Comparison of ENCODE assay signal across 8 cellular contexts in genomic region chr2:11073251-11073650, GRCh38.
A peak's percentile ranks its signal among the peaks of the same experiment; 100 is the strongest.
DNase-seq lines count a peak whose midpoint lies in the region; ATAC-seq and TF ChIP-seq lines count a peak whose summit lies in the region.

No MANE protein-coding gene starts in this region.

- H3K9me3 ChIP-seq in NT2/D1 (ENCODE audit: insufficient read depth, low read length) = no peaks in the 10 kb centered on the region

- H3K36me3 ChIP-seq in NT2/D1 (ENCODE audit: insufficient read depth, insufficient read length, low read length) = no peaks in the 10 kb centered on the region

- no peaks in the 10 kb centered on the region for H3K27me3 ChIP-seq in NT2/D1 (ENCODE audit: insufficient read depth, insufficient read length)

- H3K4me3 ChIP-seq in GM12864 (ENCODE audit: low read depth, low read length) = no peak overlapping the region
- no peak overlapping the region for H3K4me3 ChIP-seq in NT2/D1 (ENCODE audit: insufficient read length, low read depth)

- H3K9me3 Mint-ChIP-seq in stimulated activated memory B cell treated with anti-CD40 and anti-IgM and Interleukin-4, amounts not matched to agents 10 μg/mL and 1 μg/mL and 100 μg/mL, for 72 hours = peaks cover 5% of the 10 kb centered on the region
- no peaks in the 10 kb centered on the region for H3K9me3 Mint-ChIP-seq in T-helper 2 cell treated with Interferon-gamma antibody and Interleukin-4, amounts not matched to agents 5 μg/mL and 100 μg/mL, for 36 hours

- H3K27ac Mint-ChIP-seq in stimulated activated memory B cell treated with anti-CD40 and anti-IgM and Interleukin-4, amounts not matched to agents 10 μg/mL and 1 μg/mL and 100 μg/mL, for 72 hours = no peak overlapping the region
- H3K27ac Mint-ChIP-seq in T-helper 2 cell treated with Interferon-gamma antibody and Interleukin-4, amounts not matched to agents 5 μg/mL and 100 μg/mL, for 36 hours = no peak overlapping the region

- no peak overlapping the region for H3K9ac ChIP-seq in NT2/D1 (ENCODE audit: insufficient read length, low read depth)

- H3K4me1 ChIP-seq in NT2/D1 (ENCODE audit: insufficient read depth, insufficient read length) = no peaks in the 10 kb centered on the region

- peaks cover 61% of the 10 kb centered on the region for H3K27me3 Mint-ChIP-seq in stimulated activated memory B cell treated with anti-CD40 and anti-IgM and Interleukin-4, amounts not matched to agents 10 μg/mL and 1 μg/mL and 100 μg/mL, for 72 hours
- peaks cover 29% of the 10 kb centered on the region for H3K27me3 Mint-ChIP-seq in T-helper 2 cell treated with Interferon-gamma antibody and Interleukin-4, amounts not matched to agents 5 μg/mL and 100 μg/mL, for 36 hours (ENCODE audit: low read depth)

- no peak overlapping the region for H3K4me3 Mint-ChIP-seq in stimulated activated memory B cell treated with anti-CD40 and anti-IgM and Interleukin-4, amounts not matched to agents 10 μg/mL and 1 μg/mL and 100 μg/mL, for 72 hours
- H3K4me3 Mint-ChIP-seq in T-helper 2 cell treated with Interferon-gamma antibody and Interleukin-4, amounts not matched to agents 5 μg/mL and 100 μg/mL, for 36 hours = no peak overlapping the region

- no peaks in the 10 kb centered on the region for H3K36me3 Mint-ChIP-seq in stimulated activated memory B cell treated with anti-CD40 and anti-IgM and Interleukin-4, amounts not matched to agents 10 μg/mL and 1 μg/mL and 100 μg/mL, for 72 hours
- H3K36me3 Mint-ChIP-seq in T-helper 2 cell treated with Interferon-gamma antibody and Interleukin-4, amounts not matched to agents 5 μg/mL and 100 μg/mL, for 36 hours (ENCODE audit: low read depth) = no peaks in the 10 kb centered on the region

- DNase-seq in GM12864 (ENCODE audit: low read depth) (no peak), NT2/D1 (ENCODE audit: low read depth, low spot score) (peak; percentile 70), posterior vena cava (ENCODE audit: low spot score) (peak; percentile 55), NCI-H446 (lab: John Stamatoyannopoulos, UW) (no peak)
- DNase-seq in T-helper 2 cell treated with Interferon-gamma antibody and Interleukin-4, amounts not matched to agents 5 μg/mL and 100 μg/mL, for 36 hours (ENCODE audit: low spot score) = no peak

- H3K27ac ChIP-seq in 22Rv1 = no peak overlapping the region

- H3K4me1 Mint-ChIP-seq in stimulated activated memory B cell treated with anti-CD40 and anti-IgM and Interleukin-4, amounts not matched to agents 10 μg/mL and 1 μg/mL and 100 μg/mL, for 72 hours = no peaks in the 10 kb centered on the region
- peaks cover 16% of the 10 kb centered on the region for H3K4me1 Mint-ChIP-seq in T-helper 2 cell treated with Interferon-gamma antibody and Interleukin-4, amounts not matched to agents 5 μg/mL and 100 μg/mL, for 36 hours (ENCODE audit: low read depth)

- TF ChIP-seq CTCF in 22Rv1 (IDR thresholded peaks at IDR 0.05) (peak; percentile 90), GM12864 (IDR thresholded peaks at IDR 0.05; ENCODE audit: low read depth, low read length, missing control alignments) (peak; percentile 43)

- ATAC-seq in esophagus mucosa = peak; percentile 47
- no peak for ATAC-seq in stimulated activated memory B cell treated with anti-CD40 and anti-IgM and Interleukin-4, amounts not matched to agents 10 μg/mL and 1 μg/mL and 100 μg/mL, for 72 hours

- intact Hi-C loops in posterior vena cava (cut with DNase I) = no loop called here

Comparison
In these comparisons a context has a peak if more than half of its experiments do, and no peak if none do; other contexts are left out.
1. DNase-seq: peak in NT2/D1 (single experiment) and posterior vena cava (single experiment); none in GM12864 (single experiment), NCI-H446 (0 of 2) and T-helper 2 cell treated with Interferon-gamma antibody and Interleukin-4, amounts not matched to agents 5 μg/mL and 100 μg/mL, for 36 hours (single experiment).